ENCODE assay signal across 11 cellular contexts in genomic region chr20:49593441-49594142, GRCh38. TPM values are rescaled to one million over a fixed set of nuclear protein-coding genes. Genes with fewer than 3 reads are reported as not detected.
DNase-seq lines count a peak whose midpoint lies in the region; ATAC-seq and TF ChIP-seq lines count a peak whose summit lies in the region.
"Had no signal": no experiment of that assay in that cellular context is flagged by ENCODE, and none has a peak within 500 bp of the region (broad histone marks: within the 10 kb centered on the region; RNA-seq: fewer than 3 reads in every experiment).

No MANE protein-coding gene starts in this region.

- no peaks in the 10 kb centered on the region for H3K36me3 ChIP-seq in mesendoderm (ENCODE audit: control insufficient read depth, insufficient read depth, low read length)
- H3K36me3 ChIP-seq in tibial nerve: no peaks in the 10 kb centered on the region

- H3K56ac ChIP-seq in mesendoderm (ENCODE audit: low read length): peak overlapping the region; percentile 7

- H3K4ac ChIP-seq in mesendoderm (ENCODE audit: low read depth, low read length): no peak overlapping the region

- no peak for TF ChIP-seq CTCF in tibial nerve (IDR thresholded peaks at IDR 0.05)

- H3K9ac ChIP-seq in mesendoderm (ENCODE audit: low read length): no peak overlapping the region

- no peaks in the 10 kb centered on the region for H3K9me3 ChIP-seq in tibial nerve

- WGBS in mesendoderm (ENCODE audit: extremely low coverage, insufficient coverage, low lambda C conversion rate): no CpG with 5 or more reads among the region's 15 CpGs
- 81 to 87% methylated on average over 12 to 15 of the region's 15 CpGs for WGBS in tibial nerve, 2 donors

- no peak overlapping the region for H2AK5ac ChIP-seq in mesendoderm (ENCODE audit: low read length)

- H4K5ac ChIP-seq in mesendoderm (ENCODE audit: low read length): no peak overlapping the region

- no peak overlapping the region for H2BK5ac ChIP-seq in mesendoderm (ENCODE audit: low read length)

- no peak overlapping the region for H3K23ac ChIP-seq in mesendoderm (ENCODE audit: low read length)

- no peaks in the 10 kb centered on the region for H3K27me3 Mint-ChIP-seq in activated naive CD8-positive, alpha-beta T cell

- H2BK15ac ChIP-seq in mesendoderm (replicated peaks; ENCODE audit: low read depth): no peak overlapping the region

- H3K79me1 ChIP-seq in mesendoderm (ENCODE audit: low read length): no peaks in the 10 kb centered on the region

- H3K27ac ChIP-seq in mesendoderm (ENCODE audit: low read depth, low read length) (no peak overlapping the region), tibial nerve (peak overlapping the region in 3 of 4 donors; percentile 48 to 74 (median 69))
- H3K27ac ChIP-seq: epithelial cell of prostate had no signal

- H3K36me3 Mint-ChIP-seq in activated naive CD8-positive, alpha-beta T cell: peaks cover 8% of the 10 kb centered on the region

- H3K27ac Mint-ChIP-seq in activated naive CD8-positive, alpha-beta T cell: peak overlapping the region; percentile 100

- no peaks in the 10 kb centered on the region for H3K79me2 ChIP-seq in mesendoderm (ENCODE audit: control insufficient read depth, insufficient read depth, low read length)

- no peak for ATAC-seq in HG03159 (IDR thresholded peaks at IDR 0.05; ENCODE audit: unreplicated experiment)
- no peak for ATAC-seq in HG03439 (IDR thresholded peaks at IDR 0.05; ENCODE audit: unreplicated experiment)
- ATAC-seq in HG02938 (IDR thresholded peaks at IDR 0.05; ENCODE audit: unreplicated experiment): no peak

- no peak for TF ChIP-seq POLR2A in tibial nerve (IDR thresholded peaks at IDR 0.05)

- H3K4me3 Mint-ChIP-seq in activated naive CD8-positive, alpha-beta T cell: peak overlapping the region; percentile 72

- H3K4me3 ChIP-seq in mesendoderm (ENCODE audit: low read length): no peak overlapping the region
- H3K4me3 ChIP-seq in tibial nerve: no peak overlapping the region

- no peak overlapping the region for H2BK120ac ChIP-seq in mesendoderm (ENCODE audit: low read depth, low read length)

- no peaks in the 10 kb centered on the region for H3K4me1 ChIP-seq in mesendoderm (ENCODE audit: control insufficient read depth, low read depth, low read length)
- H3K4me1 ChIP-seq in tibial nerve: peaks cover 0 to 36% (median 3%) of the 10 kb centered on the region in 4 donors

- peak; percentile 37 for DNase-seq in activated T-cell treated with anti-CD3 and anti-CD28 coated beads for 48 hours (ENCODE audit: low read depth)
- DNase-seq in activated T-cell treated with anti-CD3 and anti-CD28 coated beads, Interleukin-2, amount 50 U/mL, for 1 hour: no peak
- no peak for DNase-seq in mesendoderm
- no peak for DNase-seq in tibial nerve (ENCODE audit: low spot score in 2 of 2)
- DNase-seq: NCI-H1694 treated with DMSO at 0.1 percent for 48 hours, SHP77 treated with DMSO at 0.1 percent for 48 hours had no signal

- no peak overlapping the region for H3K4me2 ChIP-seq in mesendoderm (ENCODE audit: low read length)

- no peaks in the 10 kb centered on the region for H3K9me3 Mint-ChIP-seq in activated naive CD8-positive, alpha-beta T cell (ENCODE audit: low read depth)

- no peak overlapping the region for H3K18ac ChIP-seq in mesendoderm (ENCODE audit: low read length)

- H4K8ac ChIP-seq in mesendoderm (ENCODE audit: low read depth, low read length): no peak overlapping the region

- H3K27me3 ChIP-seq in mesendoderm (ENCODE audit: insufficient read depth, low read length, poor library complexity) (no peaks in the 10 kb centered on the region), tibial nerve (no peaks in the 10 kb centered on the region)

- no peak for TF ChIP-seq EP300 in tibial nerve (IDR thresholded peaks at IDR 0.05)

- H3K4me1 Mint-ChIP-seq in activated naive CD8-positive, alpha-beta T cell (ENCODE audit: low read depth): peaks cover 82% of the 10 kb centered on the region

RNA-seq across cellular contexts. Expression of gene PTGIS, which starts 25.7 kb away (rescaled TPM):
- polyA plus RNA-seq in mesendoderm (2013, experiment 1 of 2): 13.1 TPM
- 13.0 TPM for polyA plus RNA-seq in mesendoderm (2013, experiment 2 of 2)
- total RNA-seq in tibial nerve: 10 to 100 TPM; 31.5 to 92.4 (median 47.5) TPM
